ENCODE assay signal across 9 cellular contexts in the genomic region with DNA sequence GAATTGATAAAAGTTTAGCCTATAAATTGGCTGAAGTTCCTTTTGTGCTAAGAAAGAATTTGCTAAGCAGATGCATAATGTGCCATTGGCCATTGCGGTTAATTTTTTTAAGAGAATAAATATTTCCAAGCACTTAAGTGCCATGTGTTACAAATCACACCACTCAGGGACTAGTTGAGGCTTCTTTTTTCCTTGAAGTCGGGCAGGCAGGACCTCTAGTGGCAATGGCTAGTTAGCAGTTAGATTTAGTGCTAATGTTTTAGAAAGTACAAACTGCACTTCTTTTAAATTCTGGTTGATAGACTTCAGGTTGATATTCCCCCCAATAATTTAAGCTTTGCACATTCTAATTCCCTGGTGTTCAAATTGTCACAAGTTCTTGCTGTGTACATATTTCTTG.
A peak's percentile ranks its signal among the peaks of the same experiment; 100 is the strongest.
DNase-seq lines count a peak whose midpoint lies in the region; ATAC-seq and TF ChIP-seq lines count a peak whose summit lies in the region.
"Had no signal": no experiment of that assay in that cellular context is flagged by ENCODE, and none has a peak within 500 bp of the region (broad histone marks: within the 10 kb centered on the region; RNA-seq: fewer than 3 reads in every experiment).

No MANE protein-coding gene starts in this region.

- TF ChIP-seq CTCF in adrenal gland (IDR thresholded peaks at IDR 0.05) (peak; percentile 16 to 41 (median 29)), suprapubic skin (IDR thresholded peaks at IDR 0.05) (no peak)

- no peak overlapping the region for H3K4me3 ChIP-seq in adrenal gland
- H3K4me3 ChIP-seq in suprapubic skin = no peak overlapping the region

- H3K9me3 ChIP-seq in adrenal gland (replicated peaks in 1 of 3) = no peaks in the 10 kb centered on the region
- H3K9me3 ChIP-seq in suprapubic skin = no peaks in the 10 kb centered on the region

- H3K27ac ChIP-seq in adrenal gland = no peak overlapping the region
- no peak overlapping the region for H3K27ac ChIP-seq in suprapubic skin

- H3K36me3 ChIP-seq in adrenal gland (replicated peaks in 1 of 2) (no peaks in the 10 kb centered on the region), suprapubic skin (no peaks in the 10 kb centered on the region)

- ATAC-seq in HG03159 (IDR thresholded peaks at IDR 0.05; ENCODE audit: unreplicated experiment) (peak; percentile 47), HG02970 (IDR thresholded peaks at IDR 0.05; ENCODE audit: low FRiP score, unreplicated experiment) (no peak)

- TF ChIP-seq POLR2A in adrenal gland (IDR thresholded peaks at IDR 0.05) (no peak), suprapubic skin (IDR thresholded peaks at IDR 0.05) (no peak)

- TF ChIP-seq EP300 in suprapubic skin (IDR thresholded peaks at IDR 0.05) = no peak

- H3K4me1 ChIP-seq in adrenal gland (replicated peaks in 1 of 2) (no peaks in the 10 kb centered on the region), suprapubic skin (no peaks in the 10 kb centered on the region)

- DNase-seq in COLO829 (ENCODE audit: low spot score) = peak; percentile 25
- DNase-seq in adrenal gland = peak in 3 of 7 donors; percentile 6 to 26 (median 16)
- DNase-seq in kidney glomerular epithelial cell (lab: John Stamatoyannopoulos, UW) = peak; percentile 26
- DNase-seq in suprapubic skin (ENCODE audit: low spot score in 2 of 2) = no peak
- no peak for DNase-seq in NCI-H128 (lab: John Stamatoyannopoulos, UW; ENCODE audit: unreplicated experiment)
- no peak for DNase-seq in SKM-1 treated with dmso at 0.1 percent for 144 hours (lab: John Stamatoyannopoulos, UW; ENCODE audit: unreplicated experiment)
- DNase-seq: stimulated activated naive CD4-positive, alpha-beta T cell treated with Interleukin-2 at 50 U/mL for 16 hours had no signal

- 44 to 48% (median 45%) methylated on average over 2 of the region's 2 CpGs for WGBS in adrenal gland, 4 donors
- WGBS in suprapubic skin = 37% methylated on average over 2 of the region's 2 CpGs

- intact Hi-C loops in adrenal gland (cut with DNase I) = no loop called here

- no peaks in the 10 kb centered on the region for H3K27me3 ChIP-seq in adrenal gland
- no peaks in the 10 kb centered on the region for H3K27me3 ChIP-seq in suprapubic skin

Comparison
In these comparisons a context has a peak if more than half of its experiments do, and no peak if none do; other contexts are left out.
1. DNase-seq: peak in COLO829 (single experiment) and kidney glomerular epithelial cell (single experiment); none in suprapubic skin (0 of 2), NCI-H128 (single experiment) and SKM-1 treated with dmso at 0.1 percent for 144 hours (single experiment).
2. CTCF ChIP-seq: peak in adrenal gland (6 of 6); none in suprapubic skin (0 of 2).